8 cellular contexts compared by ENCODE assay signal in genomic region chr19:36528921-36529518, GRCh38. TPM values are rescaled to one million over a fixed set of nuclear protein-coding genes. Genes with fewer than 3 reads are reported as not detected.
A peak's percentile ranks its signal among the peaks of the same experiment; 100 is the strongest.
DNase-seq lines count a peak whose midpoint lies in the region; ATAC-seq lines count a peak whose summit lies in the region.

No MANE protein-coding gene starts in this region.

- peak overlapping the region; percentile 96 for H3K27ac Mint-ChIP-seq in activated CD8-positive, alpha-beta T cell treated with anti-CD3 and anti-CD28 coated beads, Interleukin-2, amount 10 ng/mL, durations not matched to agents 7 days and 5 days

- POLR2A ChIA-PET in activated CD8-positive, alpha-beta T cell treated with anti-CD3 and anti-CD28 coated beads, Interleukin-2, amount 10 ng/mL, durations not matched to agents 7 days and 5 days (lab: Charles Lee) = interaction anchor here (0.6 to 2.9 kb wide), 10 partner anchors 12 to 387 kb away, joined by 3 to 24 read pairs (median 5); partner anchors contain the start of genes ZNF345, ZNF382, ZNF529 and ZNF566

- peak; percentile 22 for ATAC-seq in GM18861 (IDR thresholded peaks at IDR 0.05; ENCODE audit: unreplicated experiment)
- peak; percentile 17 for ATAC-seq in HG03432 (IDR thresholded peaks at IDR 0.05; ENCODE audit: unreplicated experiment)
- ATAC-seq in activated CD8-positive, alpha-beta T cell treated with anti-CD3 and anti-CD28 coated beads, Interleukin-2, amount 10 ng/mL, durations not matched to agents 7 days and 5 days = no peak
- peak; percentile 6 for ATAC-seq in sciatic nerve

- peaks cover 52% of the 10 kb centered on the region for H3K36me3 Mint-ChIP-seq in activated CD8-positive, alpha-beta T cell treated with anti-CD3 and anti-CD28 coated beads, Interleukin-2, amount 10 ng/mL, durations not matched to agents 7 days and 5 days (ENCODE audit: low read depth)

- peak overlapping the region; percentile 96 for H3K4me3 Mint-ChIP-seq in activated CD8-positive, alpha-beta T cell treated with anti-CD3 and anti-CD28 coated beads, Interleukin-2, amount 10 ng/mL, durations not matched to agents 7 days and 5 days

- H3K4me1 Mint-ChIP-seq in activated CD8-positive, alpha-beta T cell treated with anti-CD3 and anti-CD28 coated beads, Interleukin-2, amount 10 ng/mL, durations not matched to agents 7 days and 5 days (ENCODE audit: low read depth) = peaks cover 17% of the 10 kb centered on the region

- intact Hi-C loops in sciatic nerve (cut with DNase I) = no loop called here

- H3K27me3 Mint-ChIP-seq in activated CD8-positive, alpha-beta T cell treated with anti-CD3 and anti-CD28 coated beads, Interleukin-2, amount 10 ng/mL, durations not matched to agents 7 days and 5 days (ENCODE audit: low read depth) = no peaks in the 10 kb centered on the region

- peak; percentile 5 for DNase-seq in AG08395 (ENCODE audit: low spot score)
- DNase-seq in activated CD8-positive, alpha-beta T cell treated with anti-CD3 and anti-CD28 coated beads, Interleukin-2, amount 10 ng/mL, durations not matched to agents 7 days and 5 days = peak; percentile 26
- DNase-seq in germinal center (ENCODE audit: low spot score) = peak; percentile 16
- no peak for DNase-seq in sciatic nerve (ENCODE audit: low spot score)
- no peak for DNase-seq in SHP77 treated with DMSO at 0.1 percent for 48 hours (lab: John Stamatoyannopoulos, UW)
- no peak for DNase-seq in NCI-H446 treated with DMSO at 0.1 percent for 48 hours (lab: John Stamatoyannopoulos, UW)

- H3K9me3 Mint-ChIP-seq in activated CD8-positive, alpha-beta T cell treated with anti-CD3 and anti-CD28 coated beads, Interleukin-2, amount 10 ng/mL, durations not matched to agents 7 days and 5 days (ENCODE audit: insufficient read depth) = peaks cover 25% of the 10 kb centered on the region

- CTCF ChIA-PET in activated CD8-positive, alpha-beta T cell treated with anti-CD3 and anti-CD28 coated beads, Interleukin-2, amount 10 ng/mL, durations not matched to agents 7 days and 5 days (lab: Charles Lee) = interaction anchor here (1.0 to 1.4 kb wide), 3 partner anchors 44 to 308 kb away, joined by 3 to 5 read pairs (median 3); partner anchors contain the start of genes ZNF382 and ZNF529

RNA-seq across cellular contexts. Expression of gene ZNF260, which starts 0.9 kb away (rescaled TPM):
- total RNA-seq in activated CD8-positive, alpha-beta T cell treated with anti-CD3 and anti-CD28 coated beads, Interleukin-2, amount 10 ng/mL, durations not matched to agents 7 days and 5 days = 10 to 100 TPM in 1 of 2 experiments, 1 to 10 TPM in 1; 8.6 to 10.5 TPM
- 13.5 TPM for total RNA-seq in sciatic nerve

RNA-seq across cellular contexts. Expression of gene ZNF566, which starts 39.7 kb away (rescaled TPM):
- total RNA-seq in activated CD8-positive, alpha-beta T cell treated with anti-CD3 and anti-CD28 coated beads, Interleukin-2, amount 10 ng/mL, durations not matched to agents 7 days and 5 days = 1 to 10 TPM; 6.2 to 7.5 TPM
- total RNA-seq in sciatic nerve = 19.8 TPM

RNA-seq across cellular contexts. Expression of gene ZNF529, which starts 44.1 kb away (rescaled TPM):
- 10 to 100 TPM; 13.7 to 15.1 TPM for total RNA-seq in activated CD8-positive, alpha-beta T cell treated with anti-CD3 and anti-CD28 coated beads, Interleukin-2, amount 10 ng/mL, durations not matched to agents 7 days and 5 days
- 28.1 TPM for total RNA-seq in sciatic nerve

Comparison
In these comparisons a context has a peak if more than half of its experiments do, and no peak if none do; other contexts are left out.
1. DNase-seq: peak in AG08395 (single experiment), activated CD8-positive, alpha-beta T cell treated with anti-CD3 and anti-CD28 coated beads, Interleukin-2, amount 10 ng/mL, durations not matched to agents 7 days and 5 days (single experiment) and germinal center (single experiment); none in sciatic nerve (single experiment), SHP77 treated with DMSO at 0.1 percent for 48 hours (single experiment) and NCI-H446 treated with DMSO at 0.1 percent for 48 hours (single experiment).